8 cellular contexts compared by ENCODE assay signal in genomic region chr20:46117704-46118467, GRCh38. TPM values are rescaled to one million over a fixed set of nuclear protein-coding genes. Genes with fewer than 3 reads are reported as not detected.
DNase-seq lines count a peak whose midpoint lies in the region; ATAC-seq and TF ChIP-seq lines count a peak whose summit lies in the region.

Gene CD40 (plus strand): TSS chr20:46118314. CDS start chr20:46118344, 30 bp downstream.

- H3K27ac Mint-ChIP-seq in activated naive CD8-positive, alpha-beta T cell treated with anti-CD3 and anti-CD28 coated beads, Interleukin-2, amount 10 ng/mL, durations not matched to agents 7 days and 5 days: peak within 1 kb of the TSS; percentile 84

- peaks cover 23% of the 10 kb centered on the region for H3K27me3 Mint-ChIP-seq in activated naive CD8-positive, alpha-beta T cell treated with anti-CD3 and anti-CD28 coated beads, Interleukin-2, amount 10 ng/mL, durations not matched to agents 7 days and 5 days

- no peaks in the 10 kb centered on the region for H3K9me3 Mint-ChIP-seq in activated naive CD8-positive, alpha-beta T cell treated with anti-CD3 and anti-CD28 coated beads, Interleukin-2, amount 10 ng/mL, durations not matched to agents 7 days and 5 days

- H3K4me3 ChIP-seq in AG04449 (ENCODE audit: low read depth, low read length): peak within 1 kb of the TSS; percentile 54
- H3K4me3 ChIP-seq in tibial nerve: peak within 1 kb of the TSS; percentile 36 to 63 (median 60)

- WGBS in tibial nerve, 2 donors: 12 to 14% methylated on average over 33 to 39 of the region's 40 CpGs

- H3K4me1 Mint-ChIP-seq in activated naive CD8-positive, alpha-beta T cell treated with anti-CD3 and anti-CD28 coated beads, Interleukin-2, amount 10 ng/mL, durations not matched to agents 7 days and 5 days: peaks cover 7% of the 10 kb centered on the region

- CTCF ChIA-PET in AG04449 (lab: Yijun Ruan, JAX): interaction anchor here (1.3 kb wide), 1 partner anchor 95 kb away, joined by 3 read pairs; no protein-coding TSS in a partner anchor

- peak; percentile 5 to 70 for TF ChIP-seq POLR2A in tibial nerve (IDR thresholded peaks at IDR 0.05)

- H3K9me3 ChIP-seq in tibial nerve: no peaks in the 10 kb centered on the region

- peak; percentile 72 to 78 for TF ChIP-seq EP300 in tibial nerve (IDR thresholded peaks at IDR 0.05)

- peak; percentile 79 for ATAC-seq in GM18909 (IDR thresholded peaks at IDR 0.05; ENCODE audit: poor library complexity, unreplicated experiment)
- ATAC-seq in HG03139 (IDR thresholded peaks at IDR 0.05; ENCODE audit: unreplicated experiment): peak; percentile 64
- peak; percentile 86 for ATAC-seq in activated naive CD8-positive, alpha-beta T cell treated with anti-CD3 and anti-CD28 coated beads, Interleukin-2, amount 10 ng/mL, durations not matched to agents 7 days and 5 days (ENCODE audit: low read depth)
- ATAC-seq in Right ventricle myocardium superior (ENCODE audit: poor library complexity): peak; percentile 98

- no peaks in the 10 kb centered on the region for H3K36me3 Mint-ChIP-seq in activated naive CD8-positive, alpha-beta T cell treated with anti-CD3 and anti-CD28 coated beads, Interleukin-2, amount 10 ng/mL, durations not matched to agents 7 days and 5 days

- intact Hi-C loops in Right ventricle myocardium superior (cut with DNase I) (no loop called here), posterior cingulate gyrus (cut with DNase I) (no loop called here)

- DNase-seq in AG04449 (ENCODE audit: low read depth, low spot score): no peak
- DNase-seq in SKM-1 (lab: John Stamatoyannopoulos, UW; ENCODE audit: unreplicated experiment): peak; percentile 63
- peak; percentile 79 for DNase-seq in activated naive CD8-positive, alpha-beta T cell treated with anti-CD3 and anti-CD28 coated beads, Interleukin-2, amount 10 ng/mL, durations not matched to agents 7 days and 5 days
- peak; percentile 94 for DNase-seq in Right ventricle myocardium superior
- DNase-seq in posterior cingulate gyrus: peak in 6 of 10 donors; percentile 24 to 93 (median 54)
- DNase-seq in tibial nerve (ENCODE audit: low spot score in 2 of 2): peak; percentile 72 to 84

- peaks cover 0 to 7% (median 6%) of the 10 kb centered on the region in 3 donors for H3K36me3 ChIP-seq in tibial nerve

- no peaks in the 10 kb centered on the region for H3K27me3 ChIP-seq in tibial nerve

- H3K4me3 Mint-ChIP-seq in activated naive CD8-positive, alpha-beta T cell treated with anti-CD3 and anti-CD28 coated beads, Interleukin-2, amount 10 ng/mL, durations not matched to agents 7 days and 5 days: peak within 1 kb of the TSS; percentile 93

- H3K4me1 ChIP-seq in tibial nerve: peaks cover 0 to 44% (median 15%) of the 10 kb centered on the region in 4 donors

- POLR2A ChIA-PET in AG04449 (lab: Yijun Ruan, JAX): no interaction called here
- POLR2A ChIA-PET in activated naive CD8-positive, alpha-beta T cell treated with anti-CD3 and anti-CD28 coated beads, Interleukin-2, amount 10 ng/mL, durations not matched to agents 7 days and 5 days (lab: Charles Lee): no interaction called here

- peak within 1 kb of the TSS; percentile 75 to 89 (median 85) for H3K27ac ChIP-seq in tibial nerve

- no peak for TF ChIP-seq CTCF in AG04449 (IDR thresholded peaks at IDR 0.05; ENCODE audit: insufficient read depth, low read length, missing control alignments)
- no peak for TF ChIP-seq CTCF in tibial nerve (IDR thresholded peaks at IDR 0.05)

RNA-seq across cellular contexts. Expression of gene CD40, which starts in this region (rescaled TPM):
- total RNA-seq in activated naive CD8-positive, alpha-beta T cell treated with anti-CD3 and anti-CD28 coated beads, Interleukin-2, amount 10 ng/mL, durations not matched to agents 7 days and 5 days: 1 to 10 TPM; 3.0 to 3.1 TPM
- 7.4 TPM for total RNA-seq in Right ventricle myocardium superior
- 10 to 100 TPM; 18.0 to 32.8 (median 25.1) TPM for total RNA-seq in tibial nerve
